In genomic region chr22:21000987-21001600, GRCh38 we compare ENCODE assay signal across 8 cellular contexts. TPM values are rescaled to one million over a fixed set of nuclear protein-coding genes. Genes with fewer than 3 reads are reported as not detected.
DNase-seq lines count a peak whose midpoint lies in the region; ATAC-seq, FAIRE-seq and TF ChIP-seq lines count a peak whose summit lies in the region.

No MANE protein-coding gene starts in this region.

- peak overlapping the region; percentile 98 for H3K4me3 Mint-ChIP-seq in activated naive CD8-positive, alpha-beta T cell treated with anti-CD3 and anti-CD28 coated beads, Interleukin-2, amount 50 U/mL, for 24 hours

- ATAC-seq in HG02870 (IDR thresholded peaks at IDR 0.05; ENCODE audit: unreplicated experiment) (peak; percentile 14), thoracic aorta (ENCODE audit: insufficient number of reproducible peaks, low FRiP score, low read depth) (peak; percentile 8)
- no peak for ATAC-seq in activated naive CD8-positive, alpha-beta T cell treated with anti-CD3 and anti-CD28 coated beads, Interleukin-2, amount 50 U/mL, for 24 hours

- H3K4me3 ChIP-seq in keratinocyte (ENCODE audit: control insufficient read depth in 2 of 3, extremely low read depth in 1 of 3, insufficient read depth in 2 of 3, low read depth in 1 of 3, low read length in 3 of 3) = peak overlapping the region; percentile 83 to 91 (median 90)
- H3K4me3 ChIP-seq in thoracic aorta = peak overlapping the region; percentile 90

- H3K36me3 Mint-ChIP-seq in activated naive CD8-positive, alpha-beta T cell treated with anti-CD3 and anti-CD28 coated beads, Interleukin-2, amount 50 U/mL, for 24 hours (ENCODE audit: low read depth) = peaks cover 11% of the 10 kb centered on the region

- peaks cover 27% of the 10 kb centered on the region for H3K4me1 Mint-ChIP-seq in activated naive CD8-positive, alpha-beta T cell treated with anti-CD3 and anti-CD28 coated beads, Interleukin-2, amount 50 U/mL, for 24 hours

- H3K9me3 Mint-ChIP-seq in activated naive CD8-positive, alpha-beta T cell treated with anti-CD3 and anti-CD28 coated beads, Interleukin-2, amount 50 U/mL, for 24 hours = no peaks in the 10 kb centered on the region

- H3K27me3 ChIP-seq in keratinocyte (ENCODE audit: control insufficient read depth, extremely low read depth, insufficient read depth, low read length) = no peaks in the 10 kb centered on the region
- H3K27me3 ChIP-seq in thoracic aorta (replicated peaks; ENCODE audit: insufficient read depth) = no peaks in the 10 kb centered on the region

- H3K9me3 ChIP-seq in keratinocyte (ENCODE audit: control insufficient read depth, low read depth, low read length) = no peaks in the 10 kb centered on the region
- no peaks in the 10 kb centered on the region for H3K9me3 ChIP-seq in thoracic aorta

- TF ChIP-seq CTCF in keratinocyte (optimal IDR thresholded peaks at IDR 0.05 in 1 of 3, IDR thresholded peaks at IDR 0.05 in 1 of 3, conservative IDR thresholded peaks at IDR 0.05 in 1 of 3; ENCODE audit: extremely low read depth in 1 of 3, insufficient read depth in 2 of 3, low read length in 3 of 3) = no peak
- no peak for TF ChIP-seq CTCF in thoracic aorta (IDR thresholded peaks at IDR 0.05)

- peak overlapping the region; percentile 93 for H3K27ac ChIP-seq in keratinocyte (ENCODE audit: control insufficient read depth, insufficient read depth, low read length)
- peak overlapping the region; percentile 94 to 97 for H3K27ac ChIP-seq in thoracic aorta

- H3K4me1 ChIP-seq in keratinocyte (ENCODE audit: control insufficient read depth, extremely low read depth, insufficient read depth, low read length) = peaks cover 20% of the 10 kb centered on the region
- H3K4me1 ChIP-seq in thoracic aorta (ENCODE audit: control insufficient read depth in 1 of 2, low read depth in 2 of 2) = peaks cover 22 to 35% of the 10 kb centered on the region in 2 donors

- H3K79me2 ChIP-seq in keratinocyte (ENCODE audit: control insufficient read depth, insufficient read depth, low read length) = peaks cover 28% of the 10 kb centered on the region

- peak overlapping the region; percentile 94 for H3K9ac ChIP-seq in keratinocyte (ENCODE audit: control insufficient read depth, extremely low read depth, insufficient read depth, low read length)

- H3K36me3 ChIP-seq in keratinocyte (ENCODE audit: control insufficient read depth in 2 of 2, extremely low read depth in 1 of 2, insufficient read depth in 2 of 2, low read length in 2 of 2) (peaks cover 14 to 18% of the 10 kb centered on the region in 2 experiments), thoracic aorta (peaks cover 22% of the 10 kb centered on the region)

- H2AFZ ChIP-seq in keratinocyte (ENCODE audit: control insufficient read depth, low read length) = peak overlapping the region; percentile 84

- dilution Hi-C loops in keratinocyte (cut with MboI; ENCODE audit: extremely low pct_ligation_motif_present, low sequenced_read_pairs) = no loop called here

- H3K4me2 ChIP-seq in keratinocyte (ENCODE audit: control insufficient read depth, extremely low read depth, insufficient read depth, low read depth, low read length) = peak overlapping the region; percentile 99

- no peak for FAIRE-seq in keratinocyte (lab: Jason Lieb, UNC)

- peak overlapping the region; percentile 100 for H3K27ac Mint-ChIP-seq in activated naive CD8-positive, alpha-beta T cell treated with anti-CD3 and anti-CD28 coated beads, Interleukin-2, amount 50 U/mL, for 24 hours

- H3K27me3 Mint-ChIP-seq in activated naive CD8-positive, alpha-beta T cell treated with anti-CD3 and anti-CD28 coated beads, Interleukin-2, amount 50 U/mL, for 24 hours = no peaks in the 10 kb centered on the region

- DNase-seq in COLO668 (lab: John Stamatoyannopoulos, UW; ENCODE audit: unreplicated experiment) (peak; percentile 58), keratinocyte (ENCODE audit: low read depth, low spot score) (no peak), thoracic aorta (ENCODE audit: low spot score) (no peak), ecto neural progenitor cell (ENCODE audit: low spot score) (no peak), SHP77 treated with DMSO at 0.1 percent for 48 hours (lab: John Stamatoyannopoulos, UW) (no peak), NCI-H1694 (lab: John Stamatoyannopoulos, UW) (no peak)
- no peak for DNase-seq in activated naive CD8-positive, alpha-beta T cell treated with anti-CD3 and anti-CD28 coated beads, Interleukin-2, amount 50 U/mL, for 24 hours

- no peaks in the 10 kb centered on the region for H4K20me1 ChIP-seq in keratinocyte (ENCODE audit: control insufficient read depth, extremely low read depth, insufficient read depth, low read length)

- H3K9me1 ChIP-seq in keratinocyte (ENCODE audit: control insufficient read depth, extremely low read depth, insufficient read depth, low read length) = no peaks in the 10 kb centered on the region

RNA-seq across cellular contexts. Expression of gene THAP7, which starts 0.8 kb away (rescaled TPM):
- 10.4 to 14.8 TPM (median 14.2 TPM) in 3 replicates for polyA plus RNA-seq in keratinocyte
- 11.7 TPM for polyA plus RNA-seq in keratinocyte (2011; ENCODE audit: low read depth)
- 5.6 and 10.7 TPM in 2 replicates for polyA plus RNA-seq in keratinocyte (2011; cell fraction: cytosol; rRNA removed)
- polyA plus RNA-seq in keratinocyte (2011; cell fraction: nucleus; rRNA removed) = 11.0 and 12.6 TPM in 2 replicates
- 7.7 and 14.4 TPM in 2 replicates for polyA plus RNA-seq in keratinocyte (2012; ENCODE audit: low replicate concordance)
- 4.3 to 6.5 TPM (median 6.4 TPM) in 3 replicates for polyA minus RNA-seq in keratinocyte
- polyA minus RNA-seq in keratinocyte (2011; cell fraction: cytosol; rRNA and poly(A)+ RNA removed) = 6.7 TPM
- 3.2 and 4.9 TPM in 2 replicates for polyA minus RNA-seq in keratinocyte (2011; cell fraction: nucleus; rRNA and poly(A)+ RNA removed)
- total RNA-seq in thoracic aorta = 10 to 100 TPM; 38.3 to 60.0 TPM

RNA-seq across cellular contexts. Expression of gene P2RX6, which starts 13.9 kb away (rescaled TPM):
- polyA plus RNA-seq in keratinocyte = 0.65 to 1.0 TPM (median 0.87 TPM) in 3 replicates
- polyA plus RNA-seq in keratinocyte (2011; ENCODE audit: low read depth) = not detected
- 0.26 and 0.45 TPM in 2 replicates for polyA plus RNA-seq in keratinocyte (2011; cell fraction: cytosol; rRNA removed)
- 3.3 and 4.8 TPM in 2 replicates for polyA plus RNA-seq in keratinocyte (2011; cell fraction: nucleus; rRNA removed)
- polyA plus RNA-seq in keratinocyte (2012; ENCODE audit: low replicate concordance) = 0.72 and 1.2 TPM in 2 replicates
- polyA minus RNA-seq in keratinocyte = 0.53 to 1.3 TPM (median 0.69 TPM) in 3 replicates
- polyA minus RNA-seq in keratinocyte (2011; cell fraction: cytosol; rRNA and poly(A)+ RNA removed) = not detected
- polyA minus RNA-seq in keratinocyte (2011; cell fraction: nucleus; rRNA and poly(A)+ RNA removed) = 0.54 and 1.1 TPM in 2 replicates
- under 1 TPM in 1 of 2 donors, not detected in 1; 0.81 TPM for total RNA-seq in thoracic aorta

RNA-seq across cellular contexts. Expression of gene LZTR1, which starts 19.0 kb away (rescaled TPM):
- 36.3 to 41.6 TPM (median 37.0 TPM) in 3 replicates for polyA plus RNA-seq in keratinocyte
- polyA plus RNA-seq in keratinocyte (2011; ENCODE audit: low read depth) = 62.8 TPM
- polyA plus RNA-seq in keratinocyte (2011; cell fraction: cytosol; rRNA removed) = 16.8 and 24.3 TPM in 2 replicates
- 197 and 198 TPM in 2 replicates for polyA plus RNA-seq in keratinocyte (2011; cell fraction: nucleus; rRNA removed)
- 21.9 and 28.0 TPM in 2 replicates for polyA plus RNA-seq in keratinocyte (2012; ENCODE audit: low replicate concordance)
- 41.7 to 114 TPM (median 62.4 TPM) in 3 replicates for polyA minus RNA-seq in keratinocyte
- polyA minus RNA-seq in keratinocyte (2011; cell fraction: cytosol; rRNA and poly(A)+ RNA removed) = 21.5 TPM
- 54.1 and 60.0 TPM in 2 replicates for polyA minus RNA-seq in keratinocyte (2011; cell fraction: nucleus; rRNA and poly(A)+ RNA removed)
- 100 to 1,000 TPM in 1 of 2 donors, 10 to 100 TPM in 1; 96.2 to 105 TPM for total RNA-seq in thoracic aorta

RNA-seq across cellular contexts. Expression of gene SLC7A4, which starts 31.3 kb away (rescaled TPM):
- polyA plus RNA-seq in keratinocyte = 0.05 to 0.18 TPM (median 0.10 TPM) in 3 replicates
- polyA plus RNA-seq in keratinocyte (2011; ENCODE audit: low read depth) = not detected
- polyA plus RNA-seq in keratinocyte (2011; cell fraction: cytosol; rRNA removed) = 0.04 and 0.16 TPM in 2 replicates
- polyA plus RNA-seq in keratinocyte (2011; cell fraction: nucleus; rRNA removed) = 0.38 and 0.45 TPM in 2 replicates
- polyA plus RNA-seq in keratinocyte (2012; ENCODE audit: low replicate concordance) = 0.10 and 0.48 TPM in 2 replicates
- polyA minus RNA-seq in keratinocyte = 0.40 to 0.75 TPM (median 0.54 TPM) in 3 replicates
- not detected for polyA minus RNA-seq in keratinocyte (2011; cell fraction: cytosol; rRNA and poly(A)+ RNA removed)
- polyA minus RNA-seq in keratinocyte (2011; cell fraction: nucleus; rRNA and poly(A)+ RNA removed) = 0.31 and 0.63 TPM in 2 replicates
- 1 to 10 TPM in 1 of 2 donors, not detected in 1; 1.2 TPM for total RNA-seq in thoracic aorta

RNA-seq across cellular contexts. Expression of gene AIFM3, which starts 34.0 kb away (rescaled TPM):
- 0.56 to 1.1 TPM (median 0.59 TPM) in 3 replicates for polyA plus RNA-seq in keratinocyte
- 0.36 TPM for polyA plus RNA-seq in keratinocyte (2011; ENCODE audit: low read depth)
- polyA plus RNA-seq in keratinocyte (2011; cell fraction: cytosol; rRNA removed) = 0.39 and 1.1 TPM in 2 replicates
- 3.4 and 5.3 TPM in 2 replicates for polyA plus RNA-seq in keratinocyte (2011; cell fraction: nucleus; rRNA removed)
- polyA plus RNA-seq in keratinocyte (2012; ENCODE audit: low replicate concordance) = 0.62 and 0.69 TPM in 2 replicates
- 0.29 to 0.30 TPM in 2 of 3 replicates, not detected in the other for polyA minus RNA-seq in keratinocyte
- polyA minus RNA-seq in keratinocyte (2011; cell fraction: cytosol; rRNA and poly(A)+ RNA removed) = 1.7 TPM
- 1.2 and 1.4 TPM in 2 replicates for polyA minus RNA-seq in keratinocyte (2011; cell fraction: nucleus; rRNA and poly(A)+ RNA removed)
- total RNA-seq in thoracic aorta = 1 to 10 TPM; 3.4 to 5.8 TPM
